In the genomic region with DNA sequence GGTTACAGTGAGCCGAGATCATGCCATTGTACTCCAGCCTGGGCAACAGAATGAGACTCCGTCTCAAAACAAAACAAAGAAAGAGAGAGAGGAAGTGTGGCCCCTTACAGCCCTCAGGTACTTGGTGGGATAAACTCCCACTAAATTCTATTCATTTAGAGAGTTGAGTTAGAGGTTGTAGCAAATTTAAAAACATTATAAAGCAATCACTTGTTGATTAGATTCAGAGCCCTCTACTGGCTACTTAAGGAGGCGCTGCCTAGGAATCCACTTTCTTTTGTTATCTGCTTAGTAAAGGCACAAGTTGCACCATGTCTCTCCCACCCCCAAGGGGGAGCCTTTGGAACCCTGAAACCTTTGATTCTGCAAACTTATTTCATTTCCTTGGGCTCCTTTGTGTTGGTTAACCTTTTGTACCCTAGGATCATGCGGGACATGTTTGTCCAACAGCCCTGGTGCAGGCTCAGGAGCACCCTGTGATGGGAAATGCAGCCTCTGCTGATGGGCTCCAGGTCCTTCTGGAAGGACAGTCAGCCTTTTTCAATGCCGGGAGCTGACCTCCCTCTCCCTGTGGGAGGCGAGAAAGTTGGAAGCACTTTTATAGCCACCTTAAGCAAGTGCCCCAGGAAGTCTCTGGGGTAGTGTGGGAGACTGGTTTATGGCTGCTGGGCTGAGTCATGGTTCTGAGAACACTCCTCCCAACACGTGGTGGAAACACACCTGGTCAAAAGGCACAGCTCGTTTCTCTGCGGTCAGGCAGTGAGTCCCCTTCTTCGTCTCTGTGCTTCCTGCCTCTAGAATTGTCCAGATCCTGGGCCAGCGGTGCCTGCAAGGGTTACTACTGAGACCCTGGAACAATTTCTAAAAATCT, we compare ENCODE assay signal across 8 cellular contexts. TPM values are rescaled to one million over a fixed set of nuclear protein-coding genes. Genes with fewer than 3 reads are reported as not detected.
DNase-seq lines count a peak whose midpoint lies in the region; ATAC-seq, FAIRE-seq and TF ChIP-seq lines count a peak whose summit lies in the region.

No MANE protein-coding gene starts in this region.

- H3K27me3 ChIP-seq in GM12878 (replicated peaks in 1 of 2; ENCODE audit: control insufficient read depth in 2 of 2, insufficient read depth in 2 of 2, low read length in 1 of 2): no peaks in the 10 kb centered on the region

- H3K36me3 Mint-ChIP-seq in IgD-negative memory B cell: no peaks in the 10 kb centered on the region

- intact Hi-C loops in GM12878 (cut with micrococcal nuclease; ENCODE audit: unreplicated experiment): loop anchor here (1.0 to 10.0 kb wide), 4 partner anchors 98 to 234 kb away; a partner anchor contains a TSS

- H4K20me1 ChIP-seq in GM12878 (ENCODE audit: control insufficient read depth, insufficient read depth): no peaks in the 10 kb centered on the region

- H3K9ac ChIP-seq in GM12878 (ENCODE audit: control insufficient read depth, insufficient read depth, low read length): peak overlapping the region; percentile 54

- CTCF ChIA-PET in GM12878 (lab: Yijun Ruan, JAX): interaction anchor here (0.5 to 5.8 kb wide), 15 partner anchors 10 to 1184 kb away, joined by 3 to 40 read pairs (median 3); a partner anchor contains a TSS

- no peaks in the 10 kb centered on the region for H3K36me3 ChIP-seq in GM12878 (ENCODE audit: control insufficient read depth in 2 of 2, insufficient read depth in 2 of 2, low read length in 1 of 2)

- peak overlapping the region; percentile 80 for H3K27ac ChIP-seq in GM12878 (ENCODE audit: control insufficient read depth, insufficient read depth)

- SMC1A ChIA-PET in GM12878 (lab: Charles Lee; ENCODE audit: uncharacterized antibody, unreplicated experiment): interaction anchor here (0.6 to 4.3 kb wide), 7 partner anchors 13 to 217 kb away, joined by 3 to 33 read pairs (median 3); a partner anchor contains a TSS

- H3K9me3 ChIP-seq in GM12878 (replicated peaks; ENCODE audit: control insufficient read depth, insufficient read depth, low read length): no peaks in the 10 kb centered on the region

- TF ChIP-seq RAD21 in GM12878 (IDR thresholded peaks at IDR 0.05; ENCODE audit: insufficient read depth, low read depth, low read length): peak; percentile 62

- H3K27me3 Mint-ChIP-seq in IgD-negative memory B cell: peaks cover 2% of the 10 kb centered on the region

- TF ChIP-seq POLR2A in GM12878 (IDR thresholded peaks at IDR 0.05; ENCODE audit: low read depth, low read length): peak; percentile 69

- H3K4me1 ChIP-seq in GM12878 (ENCODE audit: control insufficient read depth, insufficient read depth, low read length): peaks cover 25% of the 10 kb centered on the region

- H3K4me3 Mint-ChIP-seq in IgD-negative memory B cell: peak overlapping the region; percentile 19 to 89 (median 51)

- H3K4me2 ChIP-seq in GM12878 (ENCODE audit: control insufficient read depth, insufficient read depth): peak overlapping the region; percentile 70

- TF ChIP-seq EP300 in GM12878 (IDR thresholded peaks at IDR 0.05; ENCODE audit: borderline replicate concordance in 1 of 2, control insufficient read depth in 1 of 2, low read depth in 2 of 2, low read length in 2 of 2): peak; percentile 83 to 86

- 5% methylated on average over 11 of the region's 11 CpGs for WGBS in GM12878 (ENCODE audit: insufficient coverage, insufficient replicate concordance, low lambda C conversion rate, missing lambda C conversion rate)

- no TSS peak for BruUV-seq in GM12878 (replicated peaks; lab: Mats Ljungman, UMichigan)

- peaks cover 13 to 26% (median 19%) of the 10 kb centered on the region in 3 donors for H3K4me1 Mint-ChIP-seq in IgD-negative memory B cell

- POLR2A ChIA-PET in GM12878 (lab: Charles Lee): interaction anchor here (0.6 to 1.4 kb wide), 6 partner anchors 19 to 178 kb away, joined by 3 to 4 read pairs (median 3); no protein-coding TSS in a partner anchor

- peak; percentile 94 for DNase-seq in GM12865 (ENCODE audit: low read depth)
- DNase-seq in T-helper 9 cell: peak; percentile 28
- DNase-seq in GM12878 (ENCODE audit: low read depth, low spot score): peak; percentile 88
- peak; percentile 90 for DNase-seq in kidney tubule cell (ENCODE audit: low spot score)
- DNase-seq in stimulated activated CD8-positive, alpha-beta memory T cell treated with anti-CD3 and anti-CD28 coated beads, Interleukin-12 subunit alpha, Interleukin-12 subunit beta, amount 100 ng/mL, for 4 hours (ENCODE audit: low read depth): peak; percentile 57
- no peak for DNase-seq in putamen (ENCODE audit: low spot score)

- in situ Hi-C loops in GM12878 (cut with MboI): loop anchor here (10.0 kb wide), 1 partner anchor 228 kb away; no protein-coding TSS in a partner anchor

- ATAC-seq in GM21717 (IDR thresholded peaks at IDR 0.05; ENCODE audit: unreplicated experiment) (peak; percentile 95), GM12878 (peak; percentile 97)

- TF ChIP-seq CTCF in GM12865 (IDR thresholded peaks at IDR 0.05; ENCODE audit: insufficient read depth, low read depth, low read length, missing control alignments): peak; percentile 71
- TF ChIP-seq CTCF in GM12878 (IDR thresholded peaks at IDR 0.05 in 2 of 3, conservative IDR thresholded peaks at IDR 0.05 in 1 of 3; ENCODE audit: control insufficient read depth in 2 of 3, extremely low read depth in 1 of 3, insufficient read depth in 1 of 3, low read depth in 3 of 3, low read length in 3 of 3): peak; percentile 71 to 82 (median 77)

- H3K27ac Mint-ChIP-seq in IgD-negative memory B cell: peak overlapping the region; percentile 45 to 85 (median 60)

- FAIRE-seq in GM12878 (lab: Jason Lieb, UNC): peak; percentile 97

- H3K79me2 ChIP-seq in GM12878 (ENCODE audit: control insufficient read depth, insufficient read depth, low read length): no peaks in the 10 kb centered on the region

- RAD21 ChIA-PET in GM12878 (lab: Charles Lee; ENCODE audit: unreplicated experiment): interaction anchor here (0.8 to 1.2 kb wide), 8 partner anchors 25 to 217 kb away, joined by 3 to 7 read pairs (median 3); no protein-coding TSS in a partner anchor

- peak overlapping the region; percentile 54 for H2AFZ ChIP-seq in GM12878 (ENCODE audit: control insufficient read depth, low read depth, low read length)

- peak overlapping the region; percentile 15 for H3K4me3 ChIP-seq in GM12865 (ENCODE audit: low read depth, low read length)
- H3K4me3 ChIP-seq in GM12878: peak overlapping the region; percentile 63

- no peaks in the 10 kb centered on the region for H3K9me3 Mint-ChIP-seq in IgD-negative memory B cell

RNA-seq across cellular contexts. Expression of a gene that starts 2.3 kb away (rescaled TPM):
- polyA plus RNA-seq in IgD-negative memory B cell (0.43 TPM), GM12878 (2011; rRNA removed) (0.04 TPM in 1 of 2 replicates, not detected in the other), GM12878 (2014; fragmentation: Illumina TruSeq; extraction: Trizol) (0.04 TPM in 1 of 2 replicates, not detected in the other), GM12878 (2014; fragmentation: Nextera tagmentation; extraction: Ambion mirVana) (not detected), GM12878 (2014; rRNA removed) (0.11 TPM in 1 of 2 replicates, not detected in the other), GM12878 (2016; fragmentation: Nextera tagmentation; extraction: Ambion mirVana) (not detected)
- 0.42 TPM in 1 of 2 replicates, not detected in the other for total RNA-seq in GM12878 (2013; cell fraction: nucleolus; rRNA removed)
- total RNA-seq in GM12878 (2014; rRNA removed) (0.34 TPM in 1 of 2 replicates, not detected in the other), GM12878 (2014; rRNA removed; fragmentation: Illumina TruSeq; extraction: Trizol) (0.13 and 0.28 TPM in 2 replicates), GM12878 (2021) (0.13 and 0.37 TPM in 2 replicates)
- not detected for polyA plus RNA-seq in GM12878 (2011; ENCODE audit: low read depth)
- 0.10 and 0.13 TPM in 2 replicates for polyA plus RNA-seq in GM12878 (2011; cell fraction: cytosol; rRNA removed)
- polyA plus RNA-seq in GM12878 (2011; cell fraction: nucleus; rRNA removed): 0.06 and 0.15 TPM in 2 replicates
- polyA plus RNA-seq in GM12878 (2012): 0.08 TPM in 1 of 2 replicates, not detected in the other
- polyA minus RNA-seq in GM12878 (2011; rRNA and poly(A)+ RNA removed): not detected in 2 replicates
- polyA minus RNA-seq in GM12878 (2011; cell fraction: cytosol; rRNA and poly(A)+ RNA removed): not detected in 2 replicates
- polyA minus RNA-seq in GM12878 (2011; cell fraction: nucleus; rRNA and poly(A)+ RNA removed): not detected in 2 replicates

RNA-seq across cellular contexts. Expression of a gene that starts 42.4 kb away (rescaled TPM):
- polyA plus RNA-seq in IgD-negative memory B cell (23.0 TPM), GM12878 (2011; rRNA removed) (56.2 and 57.5 TPM in 2 replicates), GM12878 (2014; fragmentation: Illumina TruSeq; extraction: Trizol) (54.0 and 66.1 TPM in 2 replicates), GM12878 (2014; fragmentation: Nextera tagmentation; extraction: Ambion mirVana) (10 to 100 TPM; 18.4 to 32.3 TPM), GM12878 (2014; rRNA removed) (38.3 and 39.6 TPM in 2 replicates), GM12878 (2016; fragmentation: Nextera tagmentation; extraction: Ambion mirVana) (10 to 100 TPM; 52.1 to 57.8 TPM)
- total RNA-seq in GM12878 (2013; cell fraction: nucleolus; rRNA removed): 45.7 and 45.8 TPM in 2 replicates
- total RNA-seq in GM12878 (2014; rRNA removed) (23.7 and 28.9 TPM in 2 replicates), GM12878 (2014; rRNA removed; fragmentation: Illumina TruSeq; extraction: Trizol) (35.4 and 37.0 TPM in 2 replicates), GM12878 (2021) (35.7 and 48.9 TPM in 2 replicates)
- 26.3 TPM for polyA plus RNA-seq in GM12878 (2011; ENCODE audit: low read depth)
- 33.0 and 50.0 TPM in 2 replicates for polyA plus RNA-seq in GM12878 (2011; cell fraction: cytosol; rRNA removed)
- 51.6 and 53.3 TPM in 2 replicates for polyA plus RNA-seq in GM12878 (2011; cell fraction: nucleus; rRNA removed)
- polyA plus RNA-seq in GM12878 (2012): 20.9 and 27.9 TPM in 2 replicates
- polyA minus RNA-seq in GM12878 (2011; rRNA and poly(A)+ RNA removed): 50.1 and 97.7 TPM in 2 replicates
- 32.9 and 35.0 TPM in 2 replicates for polyA minus RNA-seq in GM12878 (2011; cell fraction: cytosol; rRNA and poly(A)+ RNA removed)
- polyA minus RNA-seq in GM12878 (2011; cell fraction: nucleus; rRNA and poly(A)+ RNA removed): 15.4 and 21.2 TPM in 2 replicates

RNA-seq across cellular contexts. Expression of a gene that starts 55.9 kb away (rescaled TPM):
- polyA plus RNA-seq in IgD-negative memory B cell (88.6 TPM), GM12878 (2011; rRNA removed) (25.6 and 36.6 TPM in 2 replicates), GM12878 (2014; fragmentation: Illumina TruSeq; extraction: Trizol) (55.6 and 59.2 TPM in 2 replicates), GM12878 (2014; fragmentation: Nextera tagmentation; extraction: Ambion mirVana) (1 to 10 TPM; 3.4 to 6.6 TPM), GM12878 (2014; rRNA removed) (40.3 and 43.4 TPM in 2 replicates), GM12878 (2016; fragmentation: Nextera tagmentation; extraction: Ambion mirVana) (10 to 100 TPM; 75.7 to 77.3 TPM)
- total RNA-seq in GM12878 (2013; cell fraction: nucleolus; rRNA removed): 34.0 and 34.9 TPM in 2 replicates
- total RNA-seq in GM12878 (2014; rRNA removed) (51.3 and 52.9 TPM in 2 replicates), GM12878 (2014; rRNA removed; fragmentation: Illumina TruSeq; extraction: Trizol) (30.4 and 31.8 TPM in 2 replicates), GM12878 (2021) (66.8 and 74.0 TPM in 2 replicates)
- polyA plus RNA-seq in GM12878 (2011; ENCODE audit: low read depth): 45.7 TPM
- 38.0 and 43.8 TPM in 2 replicates for polyA plus RNA-seq in GM12878 (2011; cell fraction: cytosol; rRNA removed)
- polyA plus RNA-seq in GM12878 (2011; cell fraction: nucleus; rRNA removed): 35.1 and 43.0 TPM in 2 replicates
- polyA plus RNA-seq in GM12878 (2012): 64.1 and 66.2 TPM in 2 replicates
- 63.3 and 68.7 TPM in 2 replicates for polyA minus RNA-seq in GM12878 (2011; rRNA and poly(A)+ RNA removed)
- polyA minus RNA-seq in GM12878 (2011; cell fraction: cytosol; rRNA and poly(A)+ RNA removed): 19.8 and 22.1 TPM in 2 replicates
- polyA minus RNA-seq in GM12878 (2011; cell fraction: nucleus; rRNA and poly(A)+ RNA removed): 12.8 and 16.7 TPM in 2 replicates
